1 cellular context compared by ENCODE assay signal in the genomic region with DNA sequence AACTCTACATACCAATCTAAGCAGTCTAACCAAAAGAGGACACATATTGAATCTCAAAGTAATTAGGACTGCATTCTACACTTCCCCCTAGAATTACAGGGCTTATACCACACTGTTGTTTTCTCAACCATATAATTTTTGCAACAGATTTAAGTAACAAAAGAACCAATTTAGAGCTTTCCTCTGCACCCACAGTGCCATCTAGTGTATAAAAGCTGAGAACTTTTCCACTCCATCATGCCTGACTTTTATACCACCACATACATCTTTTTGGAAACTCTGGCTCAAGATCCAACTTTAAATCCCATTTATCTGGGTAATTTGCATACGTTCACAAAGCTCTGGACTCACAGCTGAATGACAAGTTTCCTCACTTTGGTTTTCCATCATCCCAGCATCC.
TF ChIP-seq lines count a peak whose summit lies in the region.

No MANE protein-coding gene starts in this region.

TF ChIP-seq in K562, 482 proteins besides CTCF, POLR2A, EP300 and RAD21 (continued from another document):
- TF ChIP-seq, protein P1, sequence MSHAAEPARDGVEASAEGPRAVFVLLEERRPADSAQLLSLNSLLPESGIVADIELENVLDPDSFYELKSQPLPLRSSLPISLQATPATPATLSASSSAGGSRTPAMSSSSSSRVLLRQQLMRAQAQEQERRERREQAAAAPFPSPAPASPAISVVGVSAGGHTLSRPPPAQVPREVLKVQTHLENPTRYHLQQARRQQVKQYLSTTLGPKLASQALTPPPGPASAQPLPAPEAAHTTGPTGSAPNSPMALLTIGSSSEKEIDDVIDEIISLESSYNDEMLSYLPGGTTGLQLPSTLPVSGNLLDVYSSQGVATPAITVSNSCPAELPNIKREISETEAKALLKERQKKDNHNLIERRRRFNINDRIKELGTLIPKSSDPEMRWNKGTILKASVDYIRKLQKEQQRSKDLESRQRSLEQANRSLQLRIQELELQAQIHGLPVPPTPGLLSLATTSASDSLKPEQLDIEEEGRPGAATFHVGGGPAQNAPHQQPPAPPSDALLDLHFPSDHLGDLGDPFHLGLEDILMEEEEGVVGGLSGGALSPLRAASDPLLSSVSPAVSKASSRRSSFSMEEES (CRISPR knock-in tag; IDR thresholded peaks at IDR 0.05), result no peak
- TF ChIP-seq NFE2L1 (tag; IDR thresholded peaks at IDR 0.05; ENCODE audit: borderline replicate concordance, low read depth), result no peak
